ENCODE assay signal across 22 cellular contexts in genomic region chr9:94979904-94980507, GRCh38.
DNase-seq lines count a peak whose midpoint lies in the region; ATAC-seq and TF ChIP-seq lines count a peak whose summit lies in the region.
"Had no signal": no experiment of that assay in that cellular context is flagged by ENCODE, and none has a peak within 500 bp of the region (broad histone marks: within the 10 kb centered on the region; RNA-seq: fewer than 3 reads in every experiment).

No MANE protein-coding gene starts in this region.

- peaks cover 0 to 11% of the 10 kb centered on the region in 2 experiments for H3K36me3 ChIP-seq in SK-N-SH (replicated peaks in 1 of 2; ENCODE audit: control insufficient read depth in 1 of 2, insufficient read depth in 2 of 2, low read length in 1 of 2)
- no peaks in the 10 kb centered on the region for H3K36me3 ChIP-seq in neural progenitor cell
- peaks cover 0 to 2% of the 10 kb centered on the region in 2 donors for H3K36me3 ChIP-seq in aorta (ENCODE audit: control insufficient read depth in 1 of 2, insufficient read depth in 2 of 2, low read length in 1 of 2)
- H3K36me3 ChIP-seq in left lung: no peaks in the 10 kb centered on the region

- CTCF ChIA-PET in SK-N-SH (lab: Yijun Ruan, JAX): interaction anchor here (1.0 kb wide), 1 partner anchor 57 kb away, joined by 4 read pairs; no protein-coding TSS in a partner anchor

- POLR2A ChIA-PET in SK-N-SH (lab: Yijun Ruan, JAX): no interaction called here

- no peak for TF ChIP-seq RAD21 in SK-N-SH (IDR thresholded peaks at IDR 0.05; ENCODE audit: low read length)

- DNase-seq in SK-N-SH: no peak
- DNase-seq in left lobe of liver (ENCODE audit: low spot score): no peak
- DNase-seq in neural progenitor cell (ENCODE audit: low spot score): no peak
- DNase-seq in aorta: no peak
- no peak for DNase-seq in left lung
- DNase-seq in activated CD4-positive, alpha-beta T cell treated with anti-CD3 and anti-CD28 coated beads, Interleukin-2, amount 50 U/mL, for 1 hour: no peak
- DNase-seq in SKM-1 (lab: John Stamatoyannopoulos, UW; ENCODE audit: unreplicated experiment): no peak
- DNase-seq: AML-193, COR-L47, DMS 273 treated with DMSO at 0.1 percent for 48 hours, DND-41, HFFc6, Karpas-422, NCI-H1048, NCI-H1436 treated with DMSO at 0.1 percent for 48 hours, NCI-H2029, NCI-H345, NCI-H524 treated with DMSO at 0.1 percent for 48 hours, PC-3 had no signal

- H3K9me2 ChIP-seq in SK-N-SH: no peaks in the 10 kb centered on the region

- H4K20me1 ChIP-seq in SK-N-SH (ENCODE audit: insufficient read depth) (no peaks in the 10 kb centered on the region), neural progenitor cell (ENCODE audit: low read depth) (no peaks in the 10 kb centered on the region)

- no peaks in the 10 kb centered on the region for H3F3A ChIP-seq in SK-N-SH (replicated peaks; ENCODE audit: insufficient read depth)
- H3F3A ChIP-seq in neural progenitor cell (ENCODE audit: low read depth): peaks cover 25% of the 10 kb centered on the region

- H3K4me3 ChIP-seq in SK-N-SH (ENCODE audit: low read depth in 2 of 2, low read length in 1 of 2): no peak overlapping the region
- H3K4me3 ChIP-seq in neural progenitor cell: no peak overlapping the region
- H3K4me3 ChIP-seq in aorta (ENCODE audit: low read length in 2 of 2): no peak overlapping the region
- H3K4me3 ChIP-seq in left lung: no peak overlapping the region

- H3K27ac ChIP-seq in SK-N-SH (ENCODE audit: low read depth in 2 of 2, low read length in 1 of 2) (peak overlapping the region in 1 of 2 experiments; percentile 81; a peak in 2 of 4 replicates), neural progenitor cell (peak overlapping the region; percentile 77), aorta (ENCODE audit: low read depth in 1 of 2, low read length in 2 of 2) (no peak overlapping the region), left lung (no peak overlapping the region)
- H3K27ac ChIP-seq: 22Rv1, RWPE1 had no signal

- ATAC-seq in SK-N-SH treated with all-trans-retinoic acid at 6 μM for 48 hours (peak; percentile 43; the same call in 2 of the 3 replicates), left lobe of liver (peak; percentile 64), aorta (ENCODE audit: low FRiP score) (peak; percentile 42), left lung (no peak)
- ATAC-seq: PC-3 had no signal

- H3K4me3 Mint-ChIP-seq in neural progenitor cell: peak overlapping the region; percentile 21
- H3K4me3 Mint-ChIP-seq: HFFc6 had no signal

- peaks cover 15% of the 10 kb centered on the region for H3K36me3 Mint-ChIP-seq in neural progenitor cell

- H3K4me1 Mint-ChIP-seq in neural progenitor cell: peaks cover 56% of the 10 kb centered on the region

- no peaks in the 10 kb centered on the region for H3K9me3 Mint-ChIP-seq in neural progenitor cell
- H3K9me3 Mint-ChIP-seq: HFFc6 had no signal

- peaks cover 7% of the 10 kb centered on the region for H3K27me3 Mint-ChIP-seq in neural progenitor cell (ENCODE audit: insufficient read depth, low read depth)

- peaks cover 0 to 21% of the 10 kb centered on the region in 2 experiments; a peak in 1 of 4 replicates for H3K4me1 ChIP-seq in SK-N-SH (ENCODE audit: control insufficient read depth in 1 of 2, insufficient read depth in 2 of 2, low read depth in 1 of 2, low read length in 1 of 2)
- H3K4me1 ChIP-seq in neural progenitor cell: peaks cover 34% of the 10 kb centered on the region
- H3K4me1 ChIP-seq in aorta (ENCODE audit: control insufficient read depth in 1 of 2, insufficient read depth in 2 of 2, low read length in 2 of 2): no peaks in the 10 kb centered on the region
- H3K4me1 ChIP-seq in left lung: no peaks in the 10 kb centered on the region

- intact Hi-C loops in aorta (cut with DNase I) (no loop called here), left lung (cut with DNase I) (no loop called here)

- H3K4me2 ChIP-seq in SK-N-SH: no peak overlapping the region
- peak overlapping the region; percentile 50 for H3K4me2 ChIP-seq in neural progenitor cell

- TF ChIP-seq CTCF in SK-N-SH (IDR thresholded peaks at IDR 0.05) (no peak), neural progenitor cell (IDR thresholded peaks at IDR 0.05) (no peak), left lung (IDR thresholded peaks at IDR 0.05) (no peak)

- H3K27me3 ChIP-seq in SK-N-SH (ENCODE audit: insufficient read depth): no peaks in the 10 kb centered on the region
- no peaks in the 10 kb centered on the region for H3K27me3 ChIP-seq in neural progenitor cell
- H3K27me3 ChIP-seq in aorta (ENCODE audit: control insufficient read depth in 1 of 2, insufficient read depth in 2 of 2, low read length in 1 of 2): no peaks in the 10 kb centered on the region
- H3K27me3 ChIP-seq in left lung: no peaks in the 10 kb centered on the region

- H3K9ac ChIP-seq in SK-N-SH: no peak overlapping the region
- H3K9ac ChIP-seq in neural progenitor cell: no peak overlapping the region

- H3K27ac Mint-ChIP-seq in neural progenitor cell: peak overlapping the region; percentile 91
- H3K27ac Mint-ChIP-seq: HFFc6 had no signal

- H2AFZ ChIP-seq in SK-N-SH (ENCODE audit: low read depth) (no peak overlapping the region), neural progenitor cell (replicated peaks) (no peak overlapping the region)

- H3K9me3 ChIP-seq in SK-N-SH (no peaks in the 10 kb centered on the region), neural progenitor cell (ENCODE audit: low read depth) (no peaks in the 10 kb centered on the region), aorta (ENCODE audit: control insufficient read depth, low read length) (no peaks in the 10 kb centered on the region), left lung (no peaks in the 10 kb centered on the region)

- no peak for TF ChIP-seq EP300 in SK-N-SH (IDR thresholded peaks at IDR 0.05; ENCODE audit: borderline replicate concordance in 1 of 2, low read depth in 1 of 2, low read length in 1 of 2)

- WGBS in SK-N-SH (ENCODE audit: low lambda C conversion rate): 98% methylated on average over 7 of the region's 9 CpGs
- WGBS in aorta, 2 donors: 88 to 91% methylated on average over 9 of the region's 9 CpGs

- H3K79me2 ChIP-seq in SK-N-SH (ENCODE audit: insufficient read depth) (no peaks in the 10 kb centered on the region), neural progenitor cell (ENCODE audit: low read depth) (no peaks in the 10 kb centered on the region)

TF ChIP-seq in SK-N-SH treated with all-trans-retinoic acid at 6 μM for 48 hours, 23 proteins besides CTCF, POLR2A, EP300 and RAD21 (continues in another document):
- TF ChIP-seq ZFP30 (CRISPR knock-in tag; IDR thresholded peaks at IDR 0.05) (no peak), BACH2 (CRISPR knock-in tag; IDR thresholded peaks at IDR 0.05; ENCODE audit: borderline replicate concordance) (no peak), ZC3H10 (CRISPR knock-in tag; IDR thresholded peaks at IDR 0.05) (no peak), ISL1 (CRISPR knock-in tag; IDR thresholded peaks at IDR 0.05) (no peak), POU6F1 (CRISPR knock-in tag; IDR thresholded peaks at IDR 0.05; ENCODE audit: borderline replicate concordance, low read depth) (no peak), TOX (CRISPR knock-in tag; IDR thresholded peaks at IDR 0.05; ENCODE audit: borderline replicate concordance) (no peak), ZNF70 (CRISPR knock-in tag; IDR thresholded peaks at IDR 0.05) (no peak), TCF4 (CRISPR knock-in tag; IDR thresholded peaks at IDR 0.05; ENCODE audit: borderline replicate concordance) (no peak), SNAI2 (CRISPR knock-in tag; IDR thresholded peaks at IDR 0.05) (no peak), GLIS3 (CRISPR knock-in tag; IDR thresholded peaks at IDR 0.05) (no peak), PPARA (CRISPR knock-in tag; IDR thresholded peaks at IDR 0.05; ENCODE audit: borderline replicate concordance) (no peak)

TF ChIP-seq in SK-N-SH, 30 proteins besides CTCF, POLR2A, EP300 and RAD21 (continues in another document):
- TF ChIP-seq TCF12 (IDR thresholded peaks at IDR 0.05) (no peak), PBX3 (IDR thresholded peaks at IDR 0.05) (no peak), RXRA (IDR thresholded peaks at IDR 0.05; ENCODE audit: borderline replicate concordance, low read depth) (no peak), TAF1 (IDR thresholded peaks at IDR 0.05; ENCODE audit: borderline replicate concordance, low read depth, low read length) (no peak), GABPA (IDR thresholded peaks at IDR 0.05; ENCODE audit: low read depth) (no peak), EZH2phosphoT487 (IDR thresholded peaks at IDR 0.05; ENCODE audit: borderline replicate concordance, low read depth) (no peak), YY1 (IDR thresholded peaks at IDR 0.05; ENCODE audit: low read depth) (no peak), CHD2 (IDR thresholded peaks at IDR 0.05; ENCODE audit: low read length, partially characterized antibody) (no peak), FOSL2 (IDR thresholded peaks at IDR 0.05; ENCODE audit: borderline replicate concordance, low read depth) (no peak), USF2 (IDR thresholded peaks at IDR 0.05; ENCODE audit: borderline replicate concordance, low read depth, low read length) (no peak)
